21 cellular contexts compared by ENCODE assay signal in the genomic region with DNA sequence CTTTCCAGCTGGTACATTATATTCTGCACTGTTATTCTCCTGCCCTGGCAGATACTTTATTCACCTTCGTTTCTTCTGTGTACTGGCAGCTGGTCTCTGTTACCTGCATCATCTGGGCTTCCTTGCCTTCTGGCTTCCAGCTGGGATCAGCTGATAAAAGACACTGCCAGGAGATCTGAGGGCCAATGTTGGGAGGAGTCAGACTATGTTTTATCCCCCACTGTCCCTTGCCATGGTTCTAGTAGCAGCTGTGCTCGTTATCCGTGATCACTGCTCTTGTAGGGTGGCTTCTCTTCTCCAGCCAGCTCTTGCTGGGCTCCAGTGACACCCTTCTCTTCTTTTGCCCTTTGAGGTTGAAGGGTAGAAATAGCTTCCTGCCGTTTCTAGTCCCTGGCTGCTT. TPM values are rescaled to one million over a fixed set of nuclear protein-coding genes. Genes with fewer than 3 reads are reported as not detected.
A peak's percentile ranks its signal among the peaks of the same experiment; 100 is the strongest.
DNase-seq lines count a peak whose midpoint lies in the region; ATAC-seq and TF ChIP-seq lines count a peak whose summit lies in the region.
"Had no signal": no experiment of that assay in that cellular context is flagged by ENCODE, and none has a peak within 500 bp of the region (broad histone marks: within the 10 kb centered on the region; RNA-seq: fewer than 3 reads in every experiment).

No MANE protein-coding gene starts in this region.

- ATAC-seq in left ventricle myocardium superior (peak; percentile 56), Right ventricle myocardium inferior (no peak)
- ATAC-seq in stimulated activated naive B cell treated with anti-CD40 and anti-IgM and Interleukin-4, amounts not matched to agents 10 μg/mL and 1 μg/mL and 100 μg/mL, for 72 hours (replicated peaks): no peak
- ATAC-seq in activated CD8-positive, alpha-beta T cell treated with anti-CD3 and anti-CD28 coated beads, Interleukin-2, amount 10 ng/mL, durations not matched to agents 7 days and 5 days: no peak
- ATAC-seq: effector memory CD8-positive, alpha-beta T cell; WTC11 had no signal

- H3K27ac Mint-ChIP-seq in glutamatergic neuron (ENCODE audit: unreplicated experiment): peak overlapping the region; percentile 79
- H3K27ac Mint-ChIP-seq in stimulated activated naive B cell treated with anti-CD40 and anti-IgM and Interleukin-4, amounts not matched to agents 10 μg/mL and 1 μg/mL and 100 μg/mL, for 72 hours: peak overlapping the region; percentile 22
- no peak overlapping the region for H3K27ac Mint-ChIP-seq in activated CD8-positive, alpha-beta T cell treated with anti-CD3 and anti-CD28 coated beads, Interleukin-2, amount 10 ng/mL, durations not matched to agents 7 days and 5 days
- H3K27ac Mint-ChIP-seq: activated CD4-positive, alpha-beta memory T cell treated with anti-CD3 and anti-CD28 coated beads for 36 hours; activated naive CD4-positive, alpha-beta T cell treated with anti-CD3 and anti-CD28 coated beads, Interleukin-2, amount 50 U/mL, for 24 hours; activated T-cell treated with anti-CD3 and anti-CD28 coated beads, Interleukin-2, amount 50 U/mL, for 24 hours; CD8-positive, alpha-beta memory T cell; effector memory CD8-positive, alpha-beta T cell; stimulated activated naive CD8-positive, alpha-beta T cell treated with anti-CD3 and anti-CD28 coated beads, Interleukin-15, Interleukin-2, amounts not matched to agents 100 ng/mL and 50 ng/mL, for 24 hours; WTC11 had no signal

- no peaks in the 10 kb centered on the region for H3K27me3 Mint-ChIP-seq in glutamatergic neuron (ENCODE audit: unreplicated experiment)
- H3K27me3 Mint-ChIP-seq in stimulated activated naive B cell treated with anti-CD40 and anti-IgM and Interleukin-4, amounts not matched to agents 10 μg/mL and 1 μg/mL and 100 μg/mL, for 72 hours: no peaks in the 10 kb centered on the region
- no peaks in the 10 kb centered on the region for H3K27me3 Mint-ChIP-seq in activated CD8-positive, alpha-beta T cell treated with anti-CD3 and anti-CD28 coated beads, Interleukin-2, amount 10 ng/mL, durations not matched to agents 7 days and 5 days (ENCODE audit: low read depth)
- H3K27me3 Mint-ChIP-seq: activated CD4-positive, alpha-beta memory T cell treated with anti-CD3 and anti-CD28 coated beads for 36 hours; activated naive CD4-positive, alpha-beta T cell treated with anti-CD3 and anti-CD28 coated beads, Interleukin-2, amount 50 U/mL, for 24 hours; activated T-cell treated with anti-CD3 and anti-CD28 coated beads, Interleukin-2, amount 50 U/mL, for 24 hours; CD8-positive, alpha-beta memory T cell; effector memory CD8-positive, alpha-beta T cell; naive B cell; stimulated activated naive CD8-positive, alpha-beta T cell treated with anti-CD3 and anti-CD28 coated beads, Interleukin-15, Interleukin-2, amounts not matched to agents 100 ng/mL and 50 ng/mL, for 24 hours had no signal

- H3K9me3 Mint-ChIP-seq in glutamatergic neuron (ENCODE audit: unreplicated experiment): no peaks in the 10 kb centered on the region
- no peaks in the 10 kb centered on the region for H3K9me3 Mint-ChIP-seq in stimulated activated naive B cell treated with anti-CD40 and anti-IgM and Interleukin-4, amounts not matched to agents 10 μg/mL and 1 μg/mL and 100 μg/mL, for 72 hours
- no peaks in the 10 kb centered on the region for H3K9me3 Mint-ChIP-seq in activated CD8-positive, alpha-beta T cell treated with anti-CD3 and anti-CD28 coated beads, Interleukin-2, amount 10 ng/mL, durations not matched to agents 7 days and 5 days (ENCODE audit: insufficient read depth)
- H3K9me3 Mint-ChIP-seq: activated CD4-positive, alpha-beta memory T cell treated with anti-CD3 and anti-CD28 coated beads for 36 hours; activated naive CD4-positive, alpha-beta T cell treated with anti-CD3 and anti-CD28 coated beads, Interleukin-2, amount 50 U/mL, for 24 hours; activated T-cell treated with anti-CD3 and anti-CD28 coated beads, Interleukin-2, amount 50 U/mL, for 24 hours; CD8-positive, alpha-beta memory T cell; effector memory CD8-positive, alpha-beta T cell; naive B cell; stimulated activated naive CD8-positive, alpha-beta T cell treated with anti-CD3 and anti-CD28 coated beads, Interleukin-15, Interleukin-2, amounts not matched to agents 100 ng/mL and 50 ng/mL, for 24 hours; WTC11 had no signal

- in situ Hi-C loops in GM13977 (cut with MboI; ENCODE audit: low pct_unique_long_range_greater_than_20kb, low sequenced_read_pairs, unreplicated experiment): no loop called here

- POLR2A ChIA-PET in activated CD8-positive, alpha-beta T cell treated with anti-CD3 and anti-CD28 coated beads, Interleukin-2, amount 10 ng/mL, durations not matched to agents 7 days and 5 days (lab: Charles Lee): interaction anchor here (0.6 to 0.7 kb wide), 2 partner anchors 298 to 896 kb away, joined by 3 read pairs; no protein-coding TSS in a partner anchor

- TF ChIP-seq CTCF in glutamatergic neuron (IDR thresholded peaks at IDR 0.05; ENCODE audit: partially characterized antibody, unreplicated experiment) (no peak), GM13977 (IDR thresholded peaks at IDR 0.05; ENCODE audit: extremely low read depth, insufficient read depth, missing control alignments) (no peak)

- CTCF ChIA-PET in activated CD8-positive, alpha-beta T cell treated with anti-CD3 and anti-CD28 coated beads, Interleukin-2, amount 10 ng/mL, durations not matched to agents 7 days and 5 days (lab: Charles Lee): no interaction called here

- no peaks in the 10 kb centered on the region for H3K36me3 Mint-ChIP-seq in glutamatergic neuron (ENCODE audit: unreplicated experiment)
- H3K36me3 Mint-ChIP-seq in stimulated activated naive B cell treated with anti-CD40 and anti-IgM and Interleukin-4, amounts not matched to agents 10 μg/mL and 1 μg/mL and 100 μg/mL, for 72 hours: peaks cover 22% of the 10 kb centered on the region in 2 donors
- H3K36me3 Mint-ChIP-seq in activated CD8-positive, alpha-beta T cell treated with anti-CD3 and anti-CD28 coated beads, Interleukin-2, amount 10 ng/mL, durations not matched to agents 7 days and 5 days (ENCODE audit: low read depth): peaks cover 6% of the 10 kb centered on the region
- H3K36me3 Mint-ChIP-seq: WTC11 had no signal

- DNase-seq in left ventricle myocardium superior: no peak
- no peak for DNase-seq in Right ventricle myocardium inferior (ENCODE audit: missing footprints)
- peak; percentile 61 for DNase-seq in NCI-H510A (lab: John Stamatoyannopoulos, UW)
- no peak for DNase-seq in glutamatergic neuron
- DNase-seq in stimulated activated naive B cell treated with anti-CD40 and anti-IgM and Interleukin-4, amounts not matched to agents 10 μg/mL and 1 μg/mL and 100 μg/mL, for 72 hours: no peak
- no peak for DNase-seq in activated CD8-positive, alpha-beta T cell treated with anti-CD3 and anti-CD28 coated beads, Interleukin-2, amount 10 ng/mL, durations not matched to agents 7 days and 5 days
- no peak for DNase-seq in activated T-cell treated with anti-CD3 and anti-CD28 coated beads, Interleukin-2, amount 50 U/mL, for 48 hours
- no peak for DNase-seq in GM13977 (ENCODE audit: low spot score)
- DNase-seq: activated CD4-positive, alpha-beta memory T cell treated with anti-CD3 and anti-CD28 coated beads for 36 hours; activated T-cell treated with anti-CD3 and anti-CD28 coated beads, Interleukin-2, amount 50 U/mL, for 24 hours; CD8-positive, alpha-beta memory T cell; DND-41; effector memory CD8-positive, alpha-beta T cell; naive B cell; NCI-H226; SHP77 treated with DMSO at 0.1 percent for 48 hours; sigmoid colon; transverse colon had no signal

- H3K4me3 Mint-ChIP-seq in glutamatergic neuron (ENCODE audit: unreplicated experiment): no peak overlapping the region
- H3K4me3 Mint-ChIP-seq in stimulated activated naive B cell treated with anti-CD40 and anti-IgM and Interleukin-4, amounts not matched to agents 10 μg/mL and 1 μg/mL and 100 μg/mL, for 72 hours: no peak overlapping the region
- H3K4me3 Mint-ChIP-seq in activated CD8-positive, alpha-beta T cell treated with anti-CD3 and anti-CD28 coated beads, Interleukin-2, amount 10 ng/mL, durations not matched to agents 7 days and 5 days: no peak overlapping the region
- H3K4me3 Mint-ChIP-seq: activated CD4-positive, alpha-beta memory T cell treated with anti-CD3 and anti-CD28 coated beads for 36 hours; activated naive CD4-positive, alpha-beta T cell treated with anti-CD3 and anti-CD28 coated beads, Interleukin-2, amount 50 U/mL, for 24 hours; activated T-cell treated with anti-CD3 and anti-CD28 coated beads, Interleukin-2, amount 50 U/mL, for 24 hours; CD8-positive, alpha-beta memory T cell; effector memory CD8-positive, alpha-beta T cell; naive B cell; stimulated activated naive CD8-positive, alpha-beta T cell treated with anti-CD3 and anti-CD28 coated beads, Interleukin-15, Interleukin-2, amounts not matched to agents 100 ng/mL and 50 ng/mL, for 24 hours; WTC11 had no signal

- H3K4me1 Mint-ChIP-seq in glutamatergic neuron (ENCODE audit: low read depth, unreplicated experiment): peaks cover 7% of the 10 kb centered on the region
- H3K4me1 Mint-ChIP-seq in stimulated activated naive B cell treated with anti-CD40 and anti-IgM and Interleukin-4, amounts not matched to agents 10 μg/mL and 1 μg/mL and 100 μg/mL, for 72 hours: peaks cover 2 to 5% of the 10 kb centered on the region in 2 donors
- H3K4me1 Mint-ChIP-seq in activated CD8-positive, alpha-beta T cell treated with anti-CD3 and anti-CD28 coated beads, Interleukin-2, amount 10 ng/mL, durations not matched to agents 7 days and 5 days (ENCODE audit: low read depth): no peaks in the 10 kb centered on the region
- H3K4me1 Mint-ChIP-seq: WTC11 had no signal

- intact Hi-C loops in left ventricle myocardium superior (cut with micrococcal nuclease): no loop called here
- intact Hi-C loops in Right ventricle myocardium inferior (cut with DNase I): no loop called here

RNA-seq across cellular contexts. Expression of gene ST3GAL3, which starts 24.8 kb away (rescaled TPM):
- total RNA-seq in left ventricle myocardium superior (24.7 TPM), Right ventricle myocardium inferior (22.0 TPM), glutamatergic neuron (ENCODE audit: unreplicated experiment) (16.5 TPM)
- 10 to 100 TPM; 20.4 to 23.3 TPM for total RNA-seq in activated CD8-positive, alpha-beta T cell treated with anti-CD3 and anti-CD28 coated beads, Interleukin-2, amount 10 ng/mL, durations not matched to agents 7 days and 5 days
